ENCODE assay signal across 8 cellular contexts in genomic region chr4:71009796-71010588, GRCh38. TPM values are rescaled to one million over a fixed set of nuclear protein-coding genes. Genes with fewer than 3 reads are reported as not detected.
DNase-seq lines count a peak whose midpoint lies in the region; ATAC-seq and TF ChIP-seq lines count a peak whose summit lies in the region.

No MANE protein-coding gene starts in this region.

- TF ChIP-seq CTCF in WERI-Rb-1 (IDR thresholded peaks at IDR 0.05; ENCODE audit: low read depth, low read length) (peak; percentile 23), sigmoid colon (IDR thresholded peaks at IDR 0.05) (peak; percentile 24 to 52 (median 40))

- H3K4me3 ChIP-seq in WERI-Rb-1 (ENCODE audit: low read depth, low read length) (no peak overlapping the region), sigmoid colon (no peak overlapping the region)

- no peak for TF ChIP-seq EP300 in sigmoid colon (IDR thresholded peaks at IDR 0.05)

- DNase-seq in DMS 273 (lab: John Stamatoyannopoulos, UW; ENCODE audit: unreplicated experiment) (peak; percentile 52), DMS 273 treated with DMSO at 0.1 percent for 48 hours (lab: John Stamatoyannopoulos, UW) (no peak), KBM-7 (peak; percentile 87), WERI-Rb-1 (no peak), foreskin melanocyte (peak; percentile 46), sigmoid colon (no peak)

- H3K9me3 ChIP-seq in WERI-Rb-1 (ENCODE audit: severe bottlenecking) = no peaks in the 10 kb centered on the region
- H3K9me3 ChIP-seq in sigmoid colon = no peaks in the 10 kb centered on the region

- H3K27me3 ChIP-seq in WERI-Rb-1 (ENCODE audit: insufficient read depth, low read depth, severe bottlenecking) (no peaks in the 10 kb centered on the region), sigmoid colon (no peaks in the 10 kb centered on the region)

- H3K27ac ChIP-seq in WERI-Rb-1 = no peak overlapping the region
- H3K27ac ChIP-seq in sigmoid colon = no peak overlapping the region

- 2 to 10% methylated on average over 3 of the region's 3 CpGs for WGBS in sigmoid colon, 2 donors

- ATAC-seq in GM19328 (IDR thresholded peaks at IDR 0.05; ENCODE audit: unreplicated experiment) (peak; percentile 49), HG02678 (IDR thresholded peaks at IDR 0.05; ENCODE audit: unreplicated experiment) (no peak)

- intact Hi-C loops in sigmoid colon (cut with DNase I) = loop anchor here (5.0 kb wide), 1 partner anchor 358 kb away; no protein-coding TSS in a partner anchor

- no peak for TF ChIP-seq POLR2A in sigmoid colon (IDR thresholded peaks at IDR 0.05)

- H3K4me1 ChIP-seq in sigmoid colon = no peaks in the 10 kb centered on the region

- H3K36me3 ChIP-seq in WERI-Rb-1 = peaks cover 5% of the 10 kb centered on the region
- no peaks in the 10 kb centered on the region for H3K36me3 ChIP-seq in sigmoid colon

- in situ Hi-C loops in KBM-7 (cut with MboI; ENCODE audit: low pct_unique_long_range_greater_than_20kb, low sequenced_read_pairs) = no loop called here

RNA-seq across cellular contexts. Expression of gene DCK, which starts 16.5 kb away (rescaled TPM):
- 10 to 100 TPM in 3 of 4 donors, 1 to 10 TPM in 1; 10.0 to 18.5 (median 13.9) TPM for total RNA-seq in sigmoid colon
- 10 to 100 TPM; 16.8 to 26.0 (median 23.4) TPM for polyA plus RNA-seq in sigmoid colon

Comparison
In these comparisons a context has a peak if more than half of its experiments do, and no peak if none do; other contexts are left out.
1. DNase-seq: peak in DMS 273 (single experiment), KBM-7 (single experiment) and foreskin melanocyte (single experiment); none in DMS 273 treated with DMSO at 0.1 percent for 48 hours (single experiment), WERI-Rb-1 (single experiment) and sigmoid colon (single experiment).